Comparison of ENCODE assay signal across 10 cellular contexts in the genomic region with DNA sequence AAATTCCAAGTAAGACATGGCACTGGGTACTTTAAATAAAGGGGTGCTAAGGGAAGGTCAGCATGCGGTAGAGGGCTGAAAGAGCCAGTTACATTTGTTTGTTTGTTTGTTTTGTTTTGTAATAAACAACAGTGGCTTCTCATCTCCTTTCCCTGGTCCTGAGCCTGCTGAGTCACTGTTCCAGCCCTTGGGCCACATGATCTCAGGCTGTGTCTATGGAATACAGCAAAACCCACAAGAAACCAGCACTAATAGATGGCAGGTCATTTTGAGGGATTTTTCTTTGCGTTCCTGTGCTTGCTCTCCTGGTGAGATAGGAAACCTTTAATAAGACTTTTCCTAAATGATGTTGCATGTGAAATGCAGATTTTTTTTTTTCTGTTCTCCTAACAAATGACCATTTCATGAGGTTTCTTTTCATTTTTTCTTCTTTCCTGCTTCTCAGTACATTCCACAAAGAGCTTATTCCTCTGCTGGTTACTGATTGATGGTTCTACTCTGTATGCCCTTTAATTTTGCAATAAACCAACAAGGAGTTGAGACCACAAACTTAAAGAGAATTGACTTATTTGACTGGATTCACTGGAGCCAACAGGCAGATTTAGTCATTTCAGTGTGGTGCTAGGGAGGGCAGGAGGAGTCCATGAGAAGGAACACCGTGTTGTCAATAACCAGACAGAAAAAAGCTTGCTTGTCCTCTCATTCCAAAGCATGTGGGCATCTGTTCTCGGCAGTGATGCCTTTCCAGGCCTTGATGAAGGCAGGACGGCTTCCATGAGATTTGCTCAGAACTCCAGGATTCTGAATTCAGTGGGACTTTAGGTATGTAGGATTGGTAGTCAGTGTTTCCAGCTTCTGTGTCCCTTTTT.
DNase-seq lines count a peak whose midpoint lies in the region; ATAC-seq, FAIRE-seq and TF ChIP-seq lines count a peak whose summit lies in the region.
"Had no signal": no experiment of that assay in that cellular context is flagged by ENCODE, and none has a peak within 500 bp of the region (broad histone marks: within the 10 kb centered on the region; RNA-seq: fewer than 3 reads in every experiment).

No MANE protein-coding gene starts in this region.

- H4K20me1 ChIP-seq in OCI-LY1 (ENCODE audit: insufficient read depth, low read length) (no peaks in the 10 kb centered on the region), endothelial cell of umbilical vein (replicated peaks; ENCODE audit: control insufficient read depth, extremely low read depth, insufficient read depth, low read length) (no peaks in the 10 kb centered on the region)

- H3K4me1 ChIP-seq in OCI-LY1 (ENCODE audit: insufficient read depth, low read length, severe bottlenecking) (peaks cover 100% of the 10 kb centered on the region), endothelial cell of umbilical vein (ENCODE audit: control insufficient read depth, extremely low read depth, insufficient read depth, low read length) (peaks cover 10% of the 10 kb centered on the region), pancreas (peaks cover 0 to 13% (median 9%) of the 10 kb centered on the region in 3 donors)

- peak overlapping the region; percentile 99 for H3K27ac ChIP-seq in OCI-LY1 (ENCODE audit: low read depth, low read length, poor library complexity, severe bottlenecking)
- H3K27ac ChIP-seq in endothelial cell of umbilical vein (ENCODE audit: insufficient read depth, low read depth, low read length) = no peak overlapping the region
- H3K27ac ChIP-seq in pancreas = peak overlapping the region in 2 of 4 donors; percentile 36 to 52

- no peak overlapping the region for H3K27ac Mint-ChIP-seq in activated CD8-positive, alpha-beta T cell treated with anti-CD3 and anti-CD28 coated beads for 36 hours

- ATAC-seq in pancreas = peak; percentile 51 to 73 (median 56)
- no peak for ATAC-seq in activated CD8-positive, alpha-beta T cell treated with anti-CD3 and anti-CD28 coated beads for 36 hours
- ATAC-seq in GM19328 (IDR thresholded peaks at IDR 0.05; ENCODE audit: unreplicated experiment) = no peak
- ATAC-seq: heart left ventricle had no signal

- H3K4me3 Mint-ChIP-seq in activated CD8-positive, alpha-beta T cell treated with anti-CD3 and anti-CD28 coated beads for 36 hours = no peak overlapping the region

- no peaks in the 10 kb centered on the region for H3K9me1 ChIP-seq in endothelial cell of umbilical vein (replicated peaks; ENCODE audit: control insufficient read depth, extremely low read depth, insufficient read depth, low read length)

- H3K9me3 ChIP-seq in OCI-LY1 (ENCODE audit: low read length) = no peaks in the 10 kb centered on the region
- H3K9me3 ChIP-seq in endothelial cell of umbilical vein (replicated peaks; ENCODE audit: control insufficient read depth, insufficient read depth, low read length) = no peaks in the 10 kb centered on the region
- H3K9me3 ChIP-seq in pancreas = no peaks in the 10 kb centered on the region
- H3K9me3 ChIP-seq: heart left ventricle had no signal

- TF ChIP-seq POLR2A in endothelial cell of umbilical vein (IDR thresholded peaks at IDR 0.05; ENCODE audit: low read depth, low read length) = no peak

- peaks cover 56% of the 10 kb centered on the region for H3K4me1 Mint-ChIP-seq in activated CD8-positive, alpha-beta T cell treated with anti-CD3 and anti-CD28 coated beads for 36 hours (ENCODE audit: low read depth)

- POLR2A ChIA-PET in endothelial cell of umbilical vein (lab: Charles Lee) = no interaction called here
- POLR2A ChIA-PET in activated CD8-positive, alpha-beta T cell treated with anti-CD3 and anti-CD28 coated beads for 36 hours (lab: Charles Lee) = interaction anchor here (1.1 kb wide), 1 partner anchor 17 kb away, joined by 3 read pairs; no protein-coding TSS in a partner anchor

- dilution Hi-C loops in endothelial cell of umbilical vein (cut with MboI; ENCODE audit: extremely low pct_ligation_motif_present, low sequenced_read_pairs) = no loop called here

- FAIRE-seq in endothelial cell of umbilical vein (lab: Jason Lieb, UNC) = no peak
- FAIRE-seq in pancreas (lab: Jason Lieb, UNC) = no peak

- H3K36me3 Mint-ChIP-seq in activated CD8-positive, alpha-beta T cell treated with anti-CD3 and anti-CD28 coated beads for 36 hours (ENCODE audit: low read depth) = no peaks in the 10 kb centered on the region

- BruUV-seq in endothelial cell of umbilical vein (replicated peaks; lab: Mats Ljungman, UMichigan) = no TSS peak

- H3K36me3 ChIP-seq in OCI-LY1 (ENCODE audit: insufficient read depth, low read length) (no peaks in the 10 kb centered on the region), endothelial cell of umbilical vein (ENCODE audit: control insufficient read depth in 2 of 2, extremely low read depth in 1 of 2, insufficient read depth in 2 of 2, low read length in 2 of 2) (no peaks in the 10 kb centered on the region), pancreas (no peaks in the 10 kb centered on the region)
- H3K36me3 ChIP-seq: heart left ventricle had no signal

- H3K4me2 ChIP-seq in OCI-LY1 (ENCODE audit: low read length) (peak overlapping the region; percentile 72), endothelial cell of umbilical vein (ENCODE audit: insufficient read depth, low read length) (no peak overlapping the region)

- no peaks in the 10 kb centered on the region for H3K27me3 Mint-ChIP-seq in activated CD8-positive, alpha-beta T cell treated with anti-CD3 and anti-CD28 coated beads for 36 hours

- H3K79me2 ChIP-seq in OCI-LY1 (ENCODE audit: insufficient read depth, low read length) (no peaks in the 10 kb centered on the region), endothelial cell of umbilical vein (ENCODE audit: control insufficient read depth, insufficient read depth, low read length) (no peaks in the 10 kb centered on the region)

- TF ChIP-seq CTCF in OCI-LY1 (IDR thresholded peaks at IDR 0.05; ENCODE audit: low read length) (no peak), endothelial cell of umbilical vein (IDR thresholded peaks at IDR 0.05; ENCODE audit: extremely low read depth in 1 of 2, insufficient read depth in 1 of 2, low read depth in 1 of 2, low read length in 2 of 2) (no peak), pancreas (IDR thresholded peaks at IDR 0.05) (no peak)
- no peak for TF ChIP-seq CTCF in activated CD8-positive, alpha-beta T cell treated with anti-CD3 and anti-CD28 coated beads for 36 hours (IDR thresholded peaks at IDR 0.05)

- H3K9ac ChIP-seq in OCI-LY1 (ENCODE audit: low read length) (peak overlapping the region; percentile 84), endothelial cell of umbilical vein (replicated peaks; ENCODE audit: extremely low read depth, insufficient read depth, low read length) (no peak overlapping the region)

- DNase-seq in ELR (ENCODE audit: low read depth) (peak; percentile 81), endothelial cell of umbilical vein (ENCODE audit: low read depth, low spot score) (no peak), pancreas (no peak), Ammon's horn (ENCODE audit: low spot score) (no peak)
- DNase-seq in activated CD8-positive, alpha-beta T cell treated with anti-CD3 and anti-CD28 coated beads for 36 hours = no peak
- no peak for DNase-seq in effector CD4-positive, alpha-beta T cell
- DNase-seq: heart left ventricle, NCI-H510A treated with DMSO at 0.1 percent for 48 hours had no signal

- H3F3A ChIP-seq in OCI-LY1 (ENCODE audit: insufficient read depth, low read length) = 0 out of 2 replicates have a peak, but pooled peaks cover 9% of the 10 kb centered on the region

- H2AFZ ChIP-seq in OCI-LY1 (ENCODE audit: low read length) (no peak overlapping the region), endothelial cell of umbilical vein (ENCODE audit: low read depth, low read length) (no peak overlapping the region)

- CTCF ChIA-PET in endothelial cell of umbilical vein (lab: Charles Lee) = no interaction called here
- CTCF ChIA-PET in activated CD8-positive, alpha-beta T cell treated with anti-CD3 and anti-CD28 coated beads for 36 hours (lab: Charles Lee) = interaction anchor here (1.4 kb wide), 1 partner anchor 8 kb away, joined by 4 read pairs; no protein-coding TSS in a partner anchor

- H3K9me3 Mint-ChIP-seq in activated CD8-positive, alpha-beta T cell treated with anti-CD3 and anti-CD28 coated beads for 36 hours = no peaks in the 10 kb centered on the region

- H3K27me3 ChIP-seq in OCI-LY1 (ENCODE audit: insufficient read depth, low read length) (no peaks in the 10 kb centered on the region), endothelial cell of umbilical vein (ENCODE audit: control insufficient read depth in 2 of 2, insufficient read depth in 2 of 2, low read length in 2 of 2) (no peaks in the 10 kb centered on the region), pancreas (no peaks in the 10 kb centered on the region)
- H3K27me3 ChIP-seq: heart left ventricle had no signal

- peak overlapping the region; percentile 52 for H3K4me3 ChIP-seq in OCI-LY1 (ENCODE audit: low read depth, low read length, poor library complexity, severe bottlenecking)
- H3K4me3 ChIP-seq in endothelial cell of umbilical vein (replicated peaks in 1 of 3; ENCODE audit: insufficient read depth in 1 of 3, low read depth in 1 of 3, low read length in 3 of 3) = no peak overlapping the region
- no peak overlapping the region for H3K4me3 ChIP-seq in pancreas
- H3K4me3 ChIP-seq: heart left ventricle had no signal

- 83 to 87% methylated on average over 5 of the region's 5 CpGs for WGBS in pancreas, 2 donors

- intact Hi-C loops in endothelial cell of umbilical vein (cut with micrococcal nuclease) (no loop called here), pancreas (cut with DNase I) (no loop called here)
- intact Hi-C loops in activated CD8-positive, alpha-beta T cell treated with anti-CD3 and anti-CD28 coated beads for 36 hours (cut with micrococcal nuclease) = no loop called here

- no peaks in the 10 kb centered on the region for H3K9me2 ChIP-seq in OCI-LY1 (ENCODE audit: low read depth, low read length)

TF ChIP-seq in endothelial cell of umbilical vein, 7 proteins besides CTCF, POLR2A, EP300 and RAD21:
- TF ChIP-seq EZH2 (IDR thresholded peaks at IDR 0.05; ENCODE audit: borderline replicate concordance, low read depth, low read length, severe bottlenecking) (no peak), FOS (IDR thresholded peaks at IDR 0.05; ENCODE audit: borderline replicate concordance, insufficient read depth, low read length) (peak; percentile 7)

Comparison
In these comparisons a context has a peak if more than half of its experiments do, and no peak if none do; other contexts are left out.
1. ATAC-seq: peak in pancreas (4 of 4); none in activated CD8-positive, alpha-beta T cell treated with anti-CD3 and anti-CD28 coated beads for 36 hours (single experiment) and GM19328 (single experiment).